In genomic region chr5:178137991-178138390, GRCh38 we compare ENCODE assay signal across 1 cellular context.
TF ChIP-seq lines count a peak whose summit lies in the region.

No MANE protein-coding gene starts in this region.

TF ChIP-seq in K562, 482 proteins besides CTCF, POLR2A, EP300 and RAD21:
- peak; percentile 48 for TF ChIP-seq RBFOX2 (IDR thresholded peaks at IDR 0.05; ENCODE audit: low read depth, low read length)
- TF ChIP-seq ZNF318 (IDR thresholded peaks at IDR 0.05; ENCODE audit: borderline replicate concordance in 1 of 2, low read depth in 1 of 2), result no peak
- peak; percentile 65 for TF ChIP-seq POLR2G (IDR thresholded peaks at IDR 0.05; ENCODE audit: low read depth, low read length)
TF ChIP-seq in K562: peak in this region for 2.
